ENCODE assay signal across 8 cellular contexts in the genomic region with DNA sequence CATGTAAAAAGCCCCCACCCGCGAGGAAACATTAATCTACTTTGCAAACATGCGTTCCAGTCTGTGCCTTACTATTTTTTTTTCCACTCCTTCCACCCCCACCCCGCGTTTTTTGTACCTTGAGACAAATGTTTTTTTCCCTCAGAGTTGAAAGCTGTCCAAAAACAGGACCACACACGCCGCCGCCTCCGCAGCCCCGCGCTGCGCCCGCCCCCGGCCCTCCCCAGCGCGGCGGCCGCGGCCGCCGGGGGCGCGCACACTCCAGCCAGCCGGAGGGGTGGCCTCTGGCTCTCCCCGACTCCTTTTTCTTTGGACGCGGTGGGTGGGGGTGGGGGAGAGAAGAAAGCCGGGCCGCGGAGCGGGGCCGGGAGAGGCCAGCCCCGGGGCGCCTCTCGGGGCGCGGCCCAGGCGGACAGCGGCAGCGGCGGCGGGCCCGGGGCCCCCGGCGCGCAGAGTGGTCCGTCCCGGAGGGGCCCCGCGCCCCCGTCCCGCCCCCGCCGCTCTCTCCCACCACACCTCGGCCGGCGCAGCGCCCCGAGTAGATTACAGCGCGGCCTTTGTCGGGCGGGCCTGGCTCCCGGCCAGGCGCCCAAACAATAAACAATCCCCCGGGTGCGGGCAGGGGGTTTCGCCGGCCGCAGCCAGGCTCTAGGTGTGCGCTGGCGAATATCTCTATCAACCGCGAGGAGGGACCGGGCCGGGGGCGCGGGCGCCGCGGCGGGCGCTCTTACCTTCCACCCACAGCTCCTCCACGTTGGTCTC. TPM values are rescaled to one million over a fixed set of nuclear protein-coding genes. Genes with fewer than 3 reads are reported as not detected.
DNase-seq lines count a peak whose midpoint lies in the region; ATAC-seq, FAIRE-seq and TF ChIP-seq lines count a peak whose summit lies in the region.

No MANE protein-coding gene starts in this region.

- ATAC-seq in gastroesophageal sphincter = peak; percentile 37

- H3K4me1 ChIP-seq in gastroesophageal sphincter (peaks cover 0 to 40% (median 8%) of the 10 kb centered on the region in 3 donors), neuronal stem cell (ENCODE audit: control insufficient read depth in 2 of 2, insufficient read depth in 1 of 2, low read depth in 1 of 2, low read length in 2 of 2) (peaks cover 15 to 27% of the 10 kb centered on the region in 2 donors)

- peak overlapping the region; percentile 84 for H3K18ac ChIP-seq in neuronal stem cell (ENCODE audit: low read length)

- H2BK120ac ChIP-seq in neuronal stem cell (ENCODE audit: low read depth, low read length) = no peak overlapping the region

- H3K9ac ChIP-seq in neuronal stem cell (ENCODE audit: low read depth, low read length, poor library complexity) = no peak overlapping the region

- H2AFZ ChIP-seq in neuronal stem cell (ENCODE audit: low read length) = no peak overlapping the region

- H3K9me3 ChIP-seq in gastroesophageal sphincter (no peaks in the 10 kb centered on the region), neuronal stem cell (replicated peaks in 1 of 2; ENCODE audit: control insufficient read depth in 2 of 2, insufficient read depth in 1 of 2, low read depth in 1 of 2, low read length in 2 of 2) (peaks cover 0 to 2% of the 10 kb centered on the region in 2 donors)

- H3K27me3 ChIP-seq in gastroesophageal sphincter = no peaks in the 10 kb centered on the region
- no peaks in the 10 kb centered on the region for H3K27me3 ChIP-seq in neuronal stem cell (ENCODE audit: control insufficient read depth in 3 of 3, insufficient read depth in 3 of 3, low read depth in 1 of 3, low read length in 3 of 3)

- peak overlapping the region; percentile 98 for H2BK5ac ChIP-seq in neuronal stem cell (ENCODE audit: low read length)

- FAIRE-seq in D721Med (lab: Jason Lieb, UNC) = no peak

- peak overlapping the region; percentile 98 for H3K14ac ChIP-seq in neuronal stem cell (ENCODE audit: low read length)

- no peak for TF ChIP-seq EP300 in gastroesophageal sphincter (IDR thresholded peaks at IDR 0.05)

- H3K4me3 ChIP-seq in gastroesophageal sphincter (peak overlapping the region; percentile 69 to 92), neuronal stem cell (ENCODE audit: low read length in 2 of 2) (peak overlapping the region; percentile 94 to 95)

- H3K23ac ChIP-seq in neuronal stem cell (ENCODE audit: low read depth, low read length, poor library complexity) = no peak overlapping the region

- H2BK12ac ChIP-seq in neuronal stem cell (ENCODE audit: low read length) = no peak overlapping the region

- peak overlapping the region; percentile 60 to 94 (median 92) for H3K27ac ChIP-seq in gastroesophageal sphincter
- peak overlapping the region; percentile 99 for H3K27ac ChIP-seq in neuronal stem cell (replicated peaks; ENCODE audit: low read length)

- H3K4me2 ChIP-seq in neuronal stem cell (ENCODE audit: insufficient read depth, low read length, poor library complexity, severe bottlenecking) = peak overlapping the region; percentile 85

- no peak for TF ChIP-seq CTCF in D721Med (IDR thresholded peaks at IDR 0.05; ENCODE audit: insufficient read depth, missing control alignments)
- peak in 1 of 4 experiments; percentile 15 for TF ChIP-seq CTCF in gastroesophageal sphincter (IDR thresholded peaks at IDR 0.05)

- H3K79me1 ChIP-seq in neuronal stem cell (ENCODE audit: low read depth, low read length) = peaks cover 5% of the 10 kb centered on the region

- no peak overlapping the region for H3K4ac ChIP-seq in neuronal stem cell (ENCODE audit: low read length)

- DNase-seq in D721Med (ENCODE audit: insufficient read length, low spot score) = peak; percentile 34
- DNase-seq in H4 (ENCODE audit: low spot score) = peak; percentile 45
- peak; percentile 29 for DNase-seq in NCI-H2196 treated with DMSO at 0.1 percent for 48 hours (lab: John Stamatoyannopoulos, UW; ENCODE audit: unreplicated experiment)
- peak; percentile 41 for DNase-seq in activated gamma-delta T cell (lab: John Stamatoyannopoulos, UW)
- peak; percentile 79 for DNase-seq in neuronal stem cell (ENCODE audit: low spot score)
- DNase-seq in dedifferentiated amniotic fluid mesenchymal stem cell (ENCODE audit: extremely low spot score) = no peak
- no peak for DNase-seq in inferior parietal cortex (ENCODE audit: extremely low spot score)

- WGBS in gastroesophageal sphincter (ENCODE audit: low coverage in 1 of 2), 2 donors = 0 to 3% methylated on average over 5 to 6 of the region's 84 CpGs
- WGBS in neuronal stem cell (ENCODE audit: extremely low coverage in 2 of 2, insufficient read length in 2 of 2, insufficient replicate concordance in 1 of 2), 2 donors = no CpG with 5 or more reads among the region's 84 CpGs

- no peak for TF ChIP-seq POLR2A in gastroesophageal sphincter (IDR thresholded peaks at IDR 0.05)

- peak overlapping the region; percentile 77 for H2BK15ac ChIP-seq in neuronal stem cell (ENCODE audit: low read length)

- no peak overlapping the region for H2AK5ac ChIP-seq in neuronal stem cell (ENCODE audit: low read depth, low read length)

- no peak overlapping the region for H4K91ac ChIP-seq in neuronal stem cell (ENCODE audit: low read depth, low read length, poor library complexity)

- H3K36me3 ChIP-seq in gastroesophageal sphincter (no peaks in the 10 kb centered on the region), neuronal stem cell (replicated peaks in 1 of 2; ENCODE audit: control insufficient read depth in 2 of 2, insufficient read depth in 2 of 2, low read length in 2 of 2) (peaks cover 3 to 65% of the 10 kb centered on the region in 2 donors)

- no peak overlapping the region for H4K8ac ChIP-seq in neuronal stem cell (ENCODE audit: low read depth, low read length)

RNA-seq across cellular contexts. Expression of a gene that starts 10.9 kb away (rescaled TPM):
- total RNA-seq in H4 (2014; rRNA removed; shearing (Covaris generic)) = 7.5 and 12.3 TPM in 2 replicates
- total RNA-seq in gastroesophageal sphincter = 10 to 100 TPM; 12.5 to 20.3 (median 15.5) TPM
- polyA plus RNA-seq in neuronal stem cell (2013, experiment 1 of 2) = 18.4 TPM
- 18.9 TPM for polyA plus RNA-seq in neuronal stem cell (2013, experiment 2 of 2)

Comparison
In these comparisons a context has a peak if more than half of its experiments do, and no peak if none do; other contexts are left out.
1. DNase-seq: peak in D721Med (single experiment), H4 (single experiment), NCI-H2196 treated with DMSO at 0.1 percent for 48 hours (single experiment), activated gamma-delta T cell (single experiment) and neuronal stem cell (single experiment); none in dedifferentiated amniotic fluid mesenchymal stem cell (single experiment) and inferior parietal cortex (single experiment).